Comparison of ENCODE assay signal across 28 cellular contexts in the genomic region with DNA sequence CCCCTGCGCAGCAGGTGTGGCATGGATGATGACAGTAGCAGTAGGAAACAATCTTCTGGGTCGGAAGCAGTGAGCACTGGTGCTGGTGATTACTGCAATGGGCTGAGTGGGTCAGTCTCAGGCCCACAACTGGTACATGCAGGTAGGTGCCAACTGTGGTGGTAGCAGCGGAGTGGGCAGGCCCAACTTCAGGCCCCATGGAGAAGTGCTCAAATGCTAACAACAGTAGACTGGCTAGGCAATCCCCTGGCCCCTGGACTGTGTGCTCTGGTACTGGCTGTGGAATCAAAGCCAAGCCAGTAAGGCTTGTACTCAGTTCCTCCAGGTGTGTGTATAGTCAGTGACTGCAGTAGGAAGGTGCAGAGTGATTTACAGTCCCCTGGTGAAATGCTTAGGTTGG.
"Had no signal": no experiment of that assay in that cellular context is flagged by ENCODE, and none has a peak within 500 bp of the region (broad histone marks: within the 10 kb centered on the region; RNA-seq: fewer than 3 reads in every experiment).

No MANE protein-coding gene starts in this region.

- H3K27me3 Mint-ChIP-seq: activated CD4-positive, alpha-beta T cell treated with anti-CD3 and anti-CD28 coated beads, Interleukin-2, amount 10 ng/mL, durations not matched to agents 24 days and 14 days; activated CD8-positive, alpha-beta T cell treated with anti-CD3 and anti-CD28 coated beads for 36 hours; activated T-helper 17 cell treated with anti-CD3 and anti-CD28 coated beads, Interleukin-2, amount 50 U/mL, for 72 hours had no signal

- H3K4me3 ChIP-seq: ascending aorta, body of pancreas, breast epithelium, K562 had no signal

- H3K4me1 Mint-ChIP-seq: activated CD4-positive, alpha-beta T cell treated with anti-CD3 and anti-CD28 coated beads, Interleukin-2, amount 10 ng/mL, durations not matched to agents 24 days and 14 days; activated naive CD8-positive, alpha-beta T cell treated with anti-CD3 and anti-CD28 coated beads for 36 hours; activated T-helper 17 cell treated with anti-CD3 and anti-CD28 coated beads, Interleukin-2, amount 50 U/mL, for 72 hours had no signal

- ATAC-seq: activated CD8-positive, alpha-beta T cell treated with anti-CD3 and anti-CD28 coated beads for 36 hours; activated T-cell treated with anti-CD3 and anti-CD28 coated beads, Interleukin-2, amount 50 U/mL, for 72 hours; activated T-helper 17 cell treated with anti-CD3 and anti-CD28 coated beads, Interleukin-2, amount 50 U/mL, for 72 hours; body of pancreas; K562; Panc1 had no signal

- H3K9me3 ChIP-seq: ascending aorta, body of pancreas, breast epithelium had no signal

- H3K9me3 Mint-ChIP-seq: activated CD4-positive, alpha-beta T cell treated with anti-CD3 and anti-CD28 coated beads, Interleukin-2, amount 10 ng/mL, durations not matched to agents 24 days and 14 days had no signal

- H3K36me3 Mint-ChIP-seq: activated naive CD8-positive, alpha-beta T cell treated with anti-CD3 and anti-CD28 coated beads for 36 hours had no signal

- H3K27ac ChIP-seq: body of pancreas, breast epithelium, WERI-Rb-1 had no signal

- H3K27me3 ChIP-seq: ascending aorta, body of pancreas, breast epithelium had no signal

- H3K4me1 ChIP-seq: body of pancreas, breast epithelium had no signal

- H3K27ac Mint-ChIP-seq: activated CD4-positive, alpha-beta T cell treated with anti-CD3 and anti-CD28 coated beads, Interleukin-2, amount 10 ng/mL, durations not matched to agents 24 days and 14 days; activated CD8-positive, alpha-beta T cell treated with anti-CD3 and anti-CD28 coated beads for 36 hours; activated naive CD8-positive, alpha-beta T cell treated with anti-CD3 and anti-CD28 coated beads for 36 hours; activated T-cell treated with anti-CD3 and anti-CD28 coated beads, Interleukin-2, amount 50 U/mL, for 72 hours; activated T-helper 17 cell treated with anti-CD3 and anti-CD28 coated beads, Interleukin-2, amount 50 U/mL, for 72 hours had no signal

- H3K4me3 Mint-ChIP-seq: activated CD4-positive, alpha-beta T cell treated with anti-CD3 and anti-CD28 coated beads, Interleukin-2, amount 10 ng/mL, durations not matched to agents 24 days and 14 days; activated CD8-positive, alpha-beta T cell treated with anti-CD3 and anti-CD28 coated beads for 36 hours; activated naive CD8-positive, alpha-beta T cell treated with anti-CD3 and anti-CD28 coated beads for 36 hours; activated T-cell treated with anti-CD3 and anti-CD28 coated beads, Interleukin-2, amount 50 U/mL, for 72 hours; activated T-helper 17 cell treated with anti-CD3 and anti-CD28 coated beads, Interleukin-2, amount 50 U/mL, for 72 hours had no signal

- FAIRE-seq: K562 had no signal

- DNase-seq: activated CD4-positive, alpha-beta T cell treated with anti-CD3 and anti-CD28 coated beads for 1 hour; activated CD4-positive, alpha-beta T cell treated with anti-CD3 and anti-CD28 coated beads, Interleukin-2, amount 10 ng/mL, durations not matched to agents 24 days and 14 days; activated CD4-positive, alpha-beta T cell treated with anti-CD3 and anti-CD28 coated beads, Interleukin-2, amount 50 U/mL, for 4 hours; activated CD4-positive, CD25-positive, alpha-beta regulatory T cell; activated CD8-positive, alpha-beta T cell treated with anti-CD3 and anti-CD28 coated beads for 36 hours; activated effector memory CD4-positive, alpha-beta T cell treated with anti-CD3 and anti-CD28 coated beads, Interleukin-2, amount 50 U/mL, for 16 hours; activated naive CD4-positive, alpha-beta T cell; activated naive CD4-positive, alpha-beta T cell treated with anti-CD3 and anti-CD28 coated beads, Interleukin-2, amount 50 U/mL, for 16 hours; activated naive CD8-positive, alpha-beta T cell treated with anti-CD3 and anti-CD28 coated beads for 36 hours; activated T-cell treated with anti-CD3 and anti-CD28 coated beads, Interleukin-2, amount 50 U/mL, for 1 hour; activated T-cell treated with anti-CD3 and anti-CD28 coated beads, Interleukin-2, amount 50 U/mL, for 72 hours; amniotic stem cell; body of pancreas; NCI-H1417; NCI-H187; NCI-H2029 treated with DMSO at 0.1 percent for 48 hours; NCI-H2107; NCI-H2171; NCI-H524; RPMI8226; SHP77 treated with DMSO at 0.1 percent for 48 hours; T1000; WERI-Rb-1 had no signal

- H3K36me3 ChIP-seq: ascending aorta, breast epithelium, WERI-Rb-1 had no signal
